9 cellular contexts compared by ENCODE assay signal in genomic region chr6:27890351-27891299, GRCh38. TPM values are rescaled to one million over a fixed set of nuclear protein-coding genes. Genes with fewer than 3 reads are reported as not detected.
DNase-seq lines count a peak whose midpoint lies in the region; ATAC-seq, FAIRE-seq and TF ChIP-seq lines count a peak whose summit lies in the region.
"Had no signal": no experiment of that assay in that cellular context is flagged by ENCODE, and none has a peak within 500 bp of the region (broad histone marks: within the 10 kb centered on the region; RNA-seq: fewer than 3 reads in every experiment).

No MANE protein-coding gene starts in this region.

- ATAC-seq in DND-41 (ENCODE audit: insufficient read depth, low read depth) (peak; percentile 49), GM21515 (IDR thresholded peaks at IDR 0.05; ENCODE audit: unreplicated experiment) (peak; percentile 48), gastroesophageal sphincter (no peak)

- H3K36me3 ChIP-seq in DND-41 (ENCODE audit: insufficient read depth, low read length) (no peaks in the 10 kb centered on the region; the same call in 1 of the 2 replicates), gastroesophageal sphincter (no peaks in the 10 kb centered on the region)

- H2AFZ ChIP-seq in DND-41 (ENCODE audit: low read depth, low read length), result no peak overlapping the region

- peak overlapping the region; percentile 72 for H3K4me2 ChIP-seq in DND-41 (ENCODE audit: insufficient read depth, low read length)

- peak overlapping the region; percentile 98 for H3K27ac ChIP-seq in DND-41 (ENCODE audit: low read length)
- no peak overlapping the region for H3K27ac ChIP-seq in gastroesophageal sphincter

- H3K4me1 ChIP-seq in DND-41 (ENCODE audit: insufficient read depth, low read length), result peaks cover 31% of the 10 kb centered on the region
- H3K4me1 ChIP-seq in gastroesophageal sphincter, result peaks cover 0 to 32% (median 11%) of the 10 kb centered on the region in 3 donors

- no peak for TF ChIP-seq EP300 in gastroesophageal sphincter (IDR thresholded peaks at IDR 0.05)

- peak overlapping the region; percentile 96 for H3K9ac ChIP-seq in DND-41 (ENCODE audit: low read depth, low read length)

- H3K4me3 ChIP-seq in DND-41 (ENCODE audit: low read depth in 1 of 2, low read length in 2 of 2) (peak overlapping the region; percentile 66 to 68; a peak in 3 of 4 replicates), iPS-18c (ENCODE audit: insufficient read depth, low read depth, low read length) (peak overlapping the region; percentile 87), gastroesophageal sphincter (peak overlapping the region in 1 of 2 donors; percentile 38)

- H4K20me1 ChIP-seq in DND-41 (ENCODE audit: insufficient read depth, low read length), result 0 out of 2 replicates have a peak, but pooled peaks cover 4% of the 10 kb centered on the region

- H3K27me3 ChIP-seq in DND-41 (ENCODE audit: insufficient read depth, low read length, poor library complexity) (no peaks in the 10 kb centered on the region), gastroesophageal sphincter (peaks cover 74% of the 10 kb centered on the region)

- TF ChIP-seq CTCF in DND-41 (IDR thresholded peaks at IDR 0.05; ENCODE audit: borderline replicate concordance, extremely low read depth, low read length, poor library complexity, severe bottlenecking) (peak; percentile 8), gastroesophageal sphincter (IDR thresholded peaks at IDR 0.05) (no peak)

- peak in 1 of 2 donors; percentile 15 for TF ChIP-seq POLR2A in gastroesophageal sphincter (IDR thresholded peaks at IDR 0.05)

- H3K79me2 ChIP-seq in DND-41 (ENCODE audit: insufficient read depth, low read length), result peaks cover 43% of the 10 kb centered on the region

- DNase-seq in DND-41 (peak; percentile 92), HTR-8/SVneo (ENCODE audit: insufficient read length, low spot score) (peak; percentile 88), T-helper 1 cell (peak; percentile 59 to 97 (median 72)), astrocyte of the hippocampus (ENCODE audit: low read depth, low spot score) (peak; percentile 93)
- peak; percentile 81 for DNase-seq in stimulated activated CD4-positive, alpha-beta T cell treated with anti-CD3 and anti-CD28 coated beads, Interleukin-15, amount 100 ng/mL, for 24 hours

- WGBS in gastroesophageal sphincter (ENCODE audit: low coverage in 1 of 2), 2 donors, result 0 to 7% methylated on average over 26 to 31 of the region's 57 CpGs

- no peak for FAIRE-seq in HTR-8/SVneo (lab: Jason Lieb, UNC)
- FAIRE-seq: islet of Langerhans had no signal

- H3K9me3 ChIP-seq in DND-41 (ENCODE audit: insufficient read depth, low read length, severe bottlenecking), result no peaks in the 10 kb centered on the region
- no peaks in the 10 kb centered on the region for H3K9me3 ChIP-seq in iPS-18c (ENCODE audit: control insufficient read depth, insufficient read depth, low read length)
- no peaks in the 10 kb centered on the region for H3K9me3 ChIP-seq in gastroesophageal sphincter

RNA-seq across cellular contexts. Expression of gene OR2B2, which starts 21.6 kb away (rescaled TPM):
- not detected for total RNA-seq in gastroesophageal sphincter
